ENCODE assay signal across 16 cellular contexts in genomic region chr19:1221904-1222255, GRCh38. TPM values are rescaled to one million over a fixed set of nuclear protein-coding genes. Genes with fewer than 3 reads are reported as not detected.
"Had no signal": no experiment of that assay in that cellular context is flagged by ENCODE, and none has a peak within 500 bp of the region (broad histone marks: within the 10 kb centered on the region; RNA-seq: fewer than 3 reads in every experiment).

No MANE protein-coding gene starts in this region.

- H3K4me3 Mint-ChIP-seq: activated naive CD8-positive, alpha-beta T cell treated with anti-CD3 and anti-CD28 coated beads for 36 hours; activated T-cell treated with anti-CD3 and anti-CD28 coated beads, Interleukin-2, amount 50 U/mL, for 4 hours; naive thymus-derived CD8-positive, alpha-beta T cell; T-helper 2 cell treated with Interferon-gamma antibody and Interleukin-4, amounts not matched to agents 5 μg/mL and 100 μg/mL, for 36 hours had no signal

- H3K27ac ChIP-seq: SJCRH30, transverse colon had no signal

- H3K27me3 Mint-ChIP-seq: activated naive CD8-positive, alpha-beta T cell treated with anti-CD3 and anti-CD28 coated beads for 36 hours; naive thymus-derived CD8-positive, alpha-beta T cell had no signal

- H3K27me3 ChIP-seq: gastroesophageal sphincter, SJCRH30, stomach, transverse colon had no signal

- H3K9me3 ChIP-seq: gastroesophageal sphincter, SJCRH30, stomach, transverse colon had no signal

- ATAC-seq: naive thymus-derived CD8-positive, alpha-beta T cell had no signal

- H3K4me1 Mint-ChIP-seq: activated naive CD8-positive, alpha-beta T cell treated with anti-CD3 and anti-CD28 coated beads for 36 hours had no signal

- H3K4me3 ChIP-seq: gastroesophageal sphincter, lung, SJCRH30, skin epidermis, transverse colon had no signal

- H3K36me3 Mint-ChIP-seq: activated naive CD8-positive, alpha-beta T cell treated with anti-CD3 and anti-CD28 coated beads for 36 hours had no signal

- H3K9me3 Mint-ChIP-seq: activated naive CD8-positive, alpha-beta T cell treated with anti-CD3 and anti-CD28 coated beads for 36 hours; activated T-cell treated with anti-CD3 and anti-CD28 coated beads, Interleukin-2, amount 50 U/mL, for 4 hours; naive thymus-derived CD8-positive, alpha-beta T cell; T-helper 2 cell treated with Interferon-gamma antibody and Interleukin-4, amounts not matched to agents 5 μg/mL and 100 μg/mL, for 36 hours had no signal

- DNase-seq: activated CD4-positive, alpha-beta T cell treated with anti-CD3 and anti-CD28 coated beads for 1 hour; activated CD4-positive, alpha-beta T cell treated with anti-CD3 and anti-CD28 coated beads, Interleukin-2, amount 50 U/mL, for 48 hours; activated gamma-delta T cell; activated naive CD8-positive, alpha-beta T cell treated with anti-CD3 and anti-CD28 coated beads for 36 hours; activated T-cell treated with anti-CD3 and anti-CD28 coated beads, Interleukin-2, amount 50 U/mL, for 4 hours; effector CD4-positive, alpha-beta T cell; kidney glomerular epithelial cell; SJCRH30; transverse colon had no signal

- H3K27ac Mint-ChIP-seq: activated naive CD8-positive, alpha-beta T cell treated with anti-CD3 and anti-CD28 coated beads for 36 hours; naive thymus-derived CD8-positive, alpha-beta T cell; T-helper 2 cell treated with Interferon-gamma antibody and Interleukin-4, amounts not matched to agents 5 μg/mL and 100 μg/mL, for 36 hours had no signal

RNA-seq across cellular contexts. Expression of gene CBARP, which starts 15.9 kb away (rescaled TPM):
- total RNA-seq: mononuclear cell; naive thymus-derived CD8-positive, alpha-beta T cell had no signal
- polyA plus RNA-seq: naive thymus-derived CD8-positive, alpha-beta T cell had no signal
